Comparison of ENCODE assay signal across 8 cellular contexts in genomic region chr5:43602818-43603534, GRCh38. TPM values are rescaled to one million over a fixed set of nuclear protein-coding genes. Genes with fewer than 3 reads are reported as not detected.
DNase-seq lines count a peak whose midpoint lies in the region; ATAC-seq, FAIRE-seq and TF ChIP-seq lines count a peak whose summit lies in the region.

Gene NNT, plus strand, starts transcription at chr5:43603180. Its CDS starts 6,016 bp downstream, at chr5:43609196.

- H3K27ac Mint-ChIP-seq in activated T-helper 17 cell treated with anti-CD3 and anti-CD28 coated beads, Interleukin-2, amount 50 U/mL, for 72 hours = peak within 1 kb of the TSS; percentile 93
- H3K27ac Mint-ChIP-seq in nephron progenitor cell = peak within 1 kb of the TSS; percentile 96
- H3K27ac Mint-ChIP-seq in stimulated activated naive CD8-positive, alpha-beta T cell treated with anti-CD3 and anti-CD28 coated beads, Interleukin-15, amount 100 ng/mL, for 72 hours = peak within 1 kb of the TSS; percentile 97 to 100

- TF ChIP-seq CTCF in fibroblast of the aortic adventitia (IDR thresholded peaks at IDR 0.05; ENCODE audit: insufficient read depth, low read length) = no peak
- TF ChIP-seq CTCF in nephron progenitor cell (IDR thresholded peaks at IDR 0.05) = no peak

- peaks cover 40% of the 10 kb centered on the region for H3K36me3 Mint-ChIP-seq in activated T-helper 17 cell treated with anti-CD3 and anti-CD28 coated beads, Interleukin-2, amount 50 U/mL, for 72 hours (ENCODE audit: low read depth)
- H3K36me3 Mint-ChIP-seq in nephron progenitor cell (ENCODE audit: low read depth) = peaks cover 40% of the 10 kb centered on the region

- FAIRE-seq in RCC 7860 (lab: Jason Lieb, UNC) = no peak

- H3K27ac ChIP-seq in HUES64 (ENCODE audit: low read depth, low read length) = peak within 1 kb of the TSS; percentile 56

- ATAC-seq in GM21447 (IDR thresholded peaks at IDR 0.05; ENCODE audit: unreplicated experiment) = peak; percentile 65
- peak; percentile 82 for ATAC-seq in activated T-helper 17 cell treated with anti-CD3 and anti-CD28 coated beads, Interleukin-2, amount 50 U/mL, for 72 hours (replicated peaks)
- peak; percentile 87 for ATAC-seq in stimulated activated naive CD8-positive, alpha-beta T cell treated with anti-CD3 and anti-CD28 coated beads, Interleukin-15, amount 100 ng/mL, for 72 hours

- H3K9ac ChIP-seq in HUES64 (ENCODE audit: low read depth, low read length) = peak within 1 kb of the TSS; percentile 86

- H3K9me3 ChIP-seq in HUES64 (ENCODE audit: insufficient read depth, low read depth, low read length) = no peaks in the 10 kb centered on the region

- H3K4me3 Mint-ChIP-seq in activated T-helper 17 cell treated with anti-CD3 and anti-CD28 coated beads, Interleukin-2, amount 50 U/mL, for 72 hours = peak within 1 kb of the TSS; percentile 94
- H3K4me3 Mint-ChIP-seq in nephron progenitor cell = peak within 1 kb of the TSS; percentile 85
- H3K4me3 Mint-ChIP-seq in stimulated activated naive CD8-positive, alpha-beta T cell treated with anti-CD3 and anti-CD28 coated beads, Interleukin-15, amount 100 ng/mL, for 72 hours = peak within 1 kb of the TSS; percentile 94 to 99

- no peaks in the 10 kb centered on the region for H3K27me3 Mint-ChIP-seq in activated T-helper 17 cell treated with anti-CD3 and anti-CD28 coated beads, Interleukin-2, amount 50 U/mL, for 72 hours
- H3K27me3 Mint-ChIP-seq in nephron progenitor cell (ENCODE audit: low read depth, poor library complexity) = no peaks in the 10 kb centered on the region
- H3K27me3 Mint-ChIP-seq in stimulated activated naive CD8-positive, alpha-beta T cell treated with anti-CD3 and anti-CD28 coated beads, Interleukin-15, amount 100 ng/mL, for 72 hours = no peaks in the 10 kb centered on the region

- H3K36me3 ChIP-seq in HUES64 (ENCODE audit: insufficient read depth, low read length) = no peaks in the 10 kb centered on the region

- H3K4me1 Mint-ChIP-seq in activated T-helper 17 cell treated with anti-CD3 and anti-CD28 coated beads, Interleukin-2, amount 50 U/mL, for 72 hours = peaks cover 18% of the 10 kb centered on the region
- H3K4me1 Mint-ChIP-seq in nephron progenitor cell = peaks cover 50% of the 10 kb centered on the region
- peaks cover 37% of the 10 kb centered on the region for H3K4me1 Mint-ChIP-seq in stimulated activated naive CD8-positive, alpha-beta T cell treated with anti-CD3 and anti-CD28 coated beads, Interleukin-15, amount 100 ng/mL, for 72 hours

- H3K27me3 ChIP-seq in HUES64 (ENCODE audit: insufficient read depth, low read length) = peaks cover 16% of the 10 kb centered on the region

- H3K4me3 ChIP-seq in HUES64 (ENCODE audit: low read length) (peak within 1 kb of the TSS; percentile 69), fibroblast of the aortic adventitia (ENCODE audit: low read depth, low read length) (peak within 1 kb of the TSS; percentile 87)

- under 1% methylated on average over 65 of the region's 65 CpGs for WGBS in HUES64

- H3K9me3 Mint-ChIP-seq in activated T-helper 17 cell treated with anti-CD3 and anti-CD28 coated beads, Interleukin-2, amount 50 U/mL, for 72 hours = no peaks in the 10 kb centered on the region
- H3K9me3 Mint-ChIP-seq in nephron progenitor cell = peaks cover 18% of the 10 kb centered on the region
- H3K9me3 Mint-ChIP-seq in stimulated activated naive CD8-positive, alpha-beta T cell treated with anti-CD3 and anti-CD28 coated beads, Interleukin-15, amount 100 ng/mL, for 72 hours = no peaks in the 10 kb centered on the region

- H3K4me1 ChIP-seq in HUES64 (ENCODE audit: insufficient read depth, low read length) = peaks cover 12% of the 10 kb centered on the region

- DNase-seq in DMS153 (lab: John Stamatoyannopoulos, UW) (peak; percentile 75), RCC 7860 (ENCODE audit: low spot score) (peak; percentile 47), fibroblast of the aortic adventitia (ENCODE audit: low read depth) (peak; percentile 39), nephron progenitor cell (peak; percentile 82)
- peak; percentile 76 to 81 for DNase-seq in stimulated activated naive CD8-positive, alpha-beta T cell treated with anti-CD3 and anti-CD28 coated beads, Interleukin-15, amount 100 ng/mL, for 72 hours

RNA-seq across cellular contexts. Expression of gene NNT, which starts in this region (rescaled TPM):
- polyA plus RNA-seq in HUES64 (2013, experiment 1 of 2) = 11.8 TPM
- 16.0 TPM for polyA plus RNA-seq in HUES64 (2013, experiment 2 of 2)
- 10 to 100 TPM; 87.5 to 97.2 TPM for total RNA-seq in activated T-helper 17 cell treated with anti-CD3 and anti-CD28 coated beads, Interleukin-2, amount 50 U/mL, for 72 hours
- 54.2 and 80.3 TPM in 2 replicates for total RNA-seq in fibroblast of the aortic adventitia (ENCODE audit: low replicate concordance)

Comparison
In these comparisons a context has a peak if more than half of its experiments do, and no peak if none do; other contexts are left out.
1. Peak in every context shown above with its lines: DNase-seq, ATAC-seq, H3K4me3 ChIP-seq and H3K27ac ChIP-seq.